In genomic region chr7:151081170-151082101, GRCh38 we compare ENCODE assay signal across 8 cellular contexts. TPM values are rescaled to one million over a fixed set of nuclear protein-coding genes. Genes with fewer than 3 reads are reported as not detected.
A peak's percentile ranks its signal among the peaks of the same experiment; 100 is the strongest.
DNase-seq lines count a peak whose midpoint lies in the region; ATAC-seq, FAIRE-seq and TF ChIP-seq lines count a peak whose summit lies in the region.

No MANE protein-coding gene starts in this region.

- H3K9ac ChIP-seq in mucosa of stomach (ENCODE audit: low read length): peak overlapping the region; percentile 90

- DNase-seq in GM12864 (ENCODE audit: low read depth): no peak
- DNase-seq in NCI-H526 treated with DMSO at 0.1 percent for 48 hours (lab: John Stamatoyannopoulos, UW): peak; percentile 71
- DNase-seq in dorsolateral prefrontal cortex: no peak
- DNase-seq in RPMI8226: no peak
- DNase-seq in GM12891 (ENCODE audit: insufficient read length, low spot score): no peak

- H3K36me3 ChIP-seq in mucosa of stomach (ENCODE audit: control insufficient read depth, insufficient read depth, low read length): no peaks in the 10 kb centered on the region

- H3K27ac ChIP-seq in dorsolateral prefrontal cortex: peak overlapping the region; percentile 82 to 98 (median 96)

- no peaks in the 10 kb centered on the region for H3K9me3 ChIP-seq in mucosa of stomach (ENCODE audit: control insufficient read depth, low read length)

- intact Hi-C loops in dorsolateral prefrontal cortex (cut with DNase I): no loop called here

- H3K27me3 ChIP-seq in dorsolateral prefrontal cortex (no peaks in the 10 kb centered on the region), mucosa of stomach (ENCODE audit: control insufficient read depth, insufficient read depth, low read length) (no peaks in the 10 kb centered on the region)

- H3K4me3 ChIP-seq in GM12864 (ENCODE audit: low read depth, low read length) (peak overlapping the region; percentile 81), dorsolateral prefrontal cortex (peak overlapping the region; percentile 57 to 99 (median 92)), mucosa of stomach (ENCODE audit: low read length) (peak overlapping the region; percentile 24)

- no peak for TF ChIP-seq POLR2A in GM12891 (IDR thresholded peaks at IDR 0.05; ENCODE audit: low read depth, low read length)

- no peak for FAIRE-seq in GM12891 (lab: Jason Lieb, UNC)

- peaks cover 62% of the 10 kb centered on the region for H3K4me1 ChIP-seq in mucosa of stomach (ENCODE audit: control insufficient read depth, insufficient read depth, low read length)

- no peak for ATAC-seq in GM21529 (IDR thresholded peaks at IDR 0.05; ENCODE audit: unreplicated experiment)
- ATAC-seq in GM21360 (IDR thresholded peaks at IDR 0.05; ENCODE audit: unreplicated experiment): no peak

- TF ChIP-seq CTCF in GM12864 (IDR thresholded peaks at IDR 0.05; ENCODE audit: low read depth, low read length, missing control alignments) (no peak), dorsolateral prefrontal cortex (IDR thresholded peaks at IDR 0.05 in 54 of 56, conservative IDR thresholded peaks at IDR 0.05 in 2 of 56; ENCODE audit: low read depth in 1 of 56, partially characterized antibody in 56 of 56) (no peak)

TF ChIP-seq in GM12891, 5 proteins besides CTCF, POLR2A, EP300 and RAD21:
- TF ChIP-seq PAX5 (IDR thresholded peaks at IDR 0.05; ENCODE audit: insufficient read depth, low read length, severe bottlenecking) (no peak), POU2F2 (IDR thresholded peaks at IDR 0.05; ENCODE audit: low read depth, low read length) (no peak), SPI1 (IDR thresholded peaks at IDR 0.05; ENCODE audit: low read depth, low read length) (no peak), TAF1 (IDR thresholded peaks at IDR 0.05; ENCODE audit: low read depth, low read length) (no peak), POLR2AphosphoS5 (IDR thresholded peaks at IDR 0.05; ENCODE audit: low read depth, low read length) (no peak)

RNA-seq across cellular contexts. Expression of gene FASTK, which starts 0.8 kb away (rescaled TPM):
- total RNA-seq in dorsolateral prefrontal cortex: 100 to 1,000 TPM in 1 of 120 experiments, 10 to 100 TPM in 119; 53.2 to 105 (median 70.3) TPM
- 58.3 TPM for polyA plus RNA-seq in GM12891 (2012; ENCODE audit: low read depth, missing spikeins)

RNA-seq across cellular contexts. Expression of gene TMUB1, which starts 1.9 kb away (rescaled TPM):
- 10 to 100 TPM; 17.3 to 45.4 (median 25.2) TPM for total RNA-seq in dorsolateral prefrontal cortex
- 39.5 TPM for polyA plus RNA-seq in GM12891 (2012; ENCODE audit: low read depth, missing spikeins)

RNA-seq across cellular contexts. Expression of gene AGAP3, which starts 4.8 kb away (rescaled TPM):
- total RNA-seq in dorsolateral prefrontal cortex: 100 to 1,000 TPM; 309 to 533 (median 426) TPM
- 21.4 TPM for polyA plus RNA-seq in GM12891 (2012; ENCODE audit: low read depth, missing spikeins)

RNA-seq across cellular contexts. Expression of gene SLC4A2, which starts 22.0 kb away (rescaled TPM):
- 100 to 1,000 TPM in 1 of 120 experiments, 10 to 100 TPM in 119; 15.3 to 100 (median 42.1) TPM for total RNA-seq in dorsolateral prefrontal cortex
- 34.9 TPM for polyA plus RNA-seq in GM12891 (2012; ENCODE audit: low read depth, missing spikeins)

RNA-seq across cellular contexts. Expression of gene CDK5, which starts 23.7 kb away (rescaled TPM):
- total RNA-seq in dorsolateral prefrontal cortex: 10 to 100 TPM; 24.9 to 86.2 (median 58.7) TPM
- 14.4 TPM for polyA plus RNA-seq in GM12891 (2012; ENCODE audit: low read depth, missing spikeins)

Comparison
In these comparisons a context has a peak if more than half of its experiments do, and no peak if none do; other contexts are left out.
1. H3K4me3 ChIP-seq: peak in every context shown above with its lines; median percentile 92 in dorsolateral prefrontal cortex; 81 in GM12864; 24 in mucosa of stomach.